1 cellular context compared by ENCODE assay signal in genomic region chr7:151028131-151028947, GRCh38.
TF ChIP-seq lines count a peak whose summit lies in the region.

Gene ABCB8, plus strand, starts transcription at chr7:151028450. Its CDS starts 66 bp downstream, at chr7:151028516.

TF ChIP-seq in K562, 482 proteins besides CTCF, POLR2A, EP300 and RAD21 (continued from another document and continues in another):
- TF ChIP-seq AFF4 (CRISPR knock-in tag; IDR thresholded peaks at IDR 0.05) (0 out of 2 replicates have a peak, but pooled peaks have one; percentile 67), BHLHE40 (IDR thresholded peaks at IDR 0.05; ENCODE audit: low read length) (peak; percentile 76), MBD2 (IDR thresholded peaks at IDR 0.05; ENCODE audit: borderline replicate concordance, low read depth) (peak; percentile 100), ZNF121 (CRISPR knock-in tag; conservative IDR thresholded peaks at IDR 0.05) (no peak), FOXA1 (IDR thresholded peaks at IDR 0.05; ENCODE audit: borderline replicate concordance) (no peak), THAP12 (CRISPR knock-in tag; IDR thresholded peaks at IDR 0.05) (peak; percentile 50; the same call in 1 of the 2 replicates), PHF21A (IDR thresholded peaks at IDR 0.05; ENCODE audit: borderline replicate concordance, low read depth) (no peak), ARID4B (CRISPR knock-in tag; IDR thresholded peaks at IDR 0.05) (peak; percentile 60), RNF2 (IDR thresholded peaks at IDR 0.05) (peak; percentile 86), ZNF764 (CRISPR knock-in tag; IDR thresholded peaks at IDR 0.05; ENCODE audit: low read depth) (no peak; the same call in 1 of the 2 replicates), DEAF1 (CRISPR knock-in tag; IDR thresholded peaks at IDR 0.05) (peak; percentile 78; the same call in 1 of the 2 replicates), ETV5 (CRISPR knock-in tag; IDR thresholded peaks at IDR 0.05; ENCODE audit: low read depth) (peak; percentile 64; the same call in 1 of the 2 replicates), L3MBTL2 (IDR thresholded peaks at IDR 0.05) (peak; percentile 95), KDM4B (IDR thresholded peaks at IDR 0.05; ENCODE audit: borderline replicate concordance in 2 of 2, low read depth in 1 of 2) (peak in 1 of 2 experiments; percentile 60; a peak in 1 of 4 replicates), E2F1 (CRISPR knock-in tag; IDR thresholded peaks at IDR 0.05) (peak; percentile 79), PTTG1 (tag; IDR thresholded peaks at IDR 0.05; ENCODE audit: low read depth) (no peak), ZMIZ1 (IDR thresholded peaks at IDR 0.05; ENCODE audit: low read depth in 2 of 2, low read length in 2 of 2) (peak in 1 of 2 experiments; percentile 72; a peak in 2 of 4 replicates), RAD51 (IDR thresholded peaks at IDR 0.05; ENCODE audit: borderline replicate concordance, low read depth) (no peak), CEBPG (CRISPR knock-in tag; IDR thresholded peaks at IDR 0.05) (no peak), CEBPG (tag; conservative IDR thresholded peaks at IDR 0.05 in 1 of 2, IDR thresholded peaks at IDR 0.05 in 1 of 2) (no peak), CBX2 (IDR thresholded peaks at IDR 0.05; ENCODE audit: insufficient read depth, low read length, poor library complexity, severe bottlenecking) (no peak), JUNB (CRISPR knock-in tag; conservative IDR thresholded peaks at IDR 0.05) (no peak), CHD1 (IDR thresholded peaks at IDR 0.05; ENCODE audit: low read length) (no peak), RUNX1 (IDR thresholded peaks at IDR 0.05; ENCODE audit: low read depth) (no peak), RNF219 (CRISPR knock-in tag; IDR thresholded peaks at IDR 0.05) (no peak), SNIP1 (IDR thresholded peaks at IDR 0.05; ENCODE audit: low read depth) (no peak), E2F4 (CRISPR knock-in tag; IDR thresholded peaks at IDR 0.05; ENCODE audit: low read depth) (no peak), IRF2 (CRISPR knock-in tag; IDR thresholded peaks at IDR 0.05) (no peak), ZNF740 (CRISPR knock-in tag; IDR thresholded peaks at IDR 0.05) (no peak; the same call in 1 of the 2 replicates), ZNF740 (tag; IDR thresholded peaks at IDR 0.05) (no peak), MEIS2 (IDR thresholded peaks at IDR 0.05; ENCODE audit: partially characterized antibody) (peak; percentile 97), TCF7L2 (IDR thresholded peaks at IDR 0.05; ENCODE audit: low read depth, low read length) (no peak), GATAD2B (IDR thresholded peaks at IDR 0.05; ENCODE audit: borderline replicate concordance) (no peak; the same call in 1 of the 2 replicates)
